10 cellular contexts compared by ENCODE assay signal in genomic region chr7:150357771-150358427, GRCh38. TPM values are rescaled to one million over a fixed set of nuclear protein-coding genes. Genes with fewer than 3 reads are reported as not detected.
DNase-seq lines count a peak whose midpoint lies in the region; ATAC-seq, FAIRE-seq and TF ChIP-seq lines count a peak whose summit lies in the region.
"Had no signal": no experiment of that assay in that cellular context is flagged by ENCODE, and none has a peak within 500 bp of the region (broad histone marks: within the 10 kb centered on the region; RNA-seq: fewer than 3 reads in every experiment).

No MANE protein-coding gene starts in this region.

- H3K27me3 ChIP-seq in Panc1 (ENCODE audit: control insufficient read depth, insufficient read depth, low read length) (no peaks in the 10 kb centered on the region), small intestine (ENCODE audit: control insufficient read depth in 2 of 2, insufficient read depth in 2 of 2, low read length in 2 of 2) (no peaks in the 10 kb centered on the region)

- no peaks in the 10 kb centered on the region for H3K9me3 ChIP-seq in Panc1 (ENCODE audit: control insufficient read depth, insufficient read depth, low read depth, low read length)
- H3K9me3 ChIP-seq in small intestine (ENCODE audit: control insufficient read depth, low read depth), result no peaks in the 10 kb centered on the region

- no peaks in the 10 kb centered on the region for H3K9me3 Mint-ChIP-seq in memory B cell

- H3K27ac ChIP-seq in Panc1 (ENCODE audit: low read length) (peak overlapping the region; percentile 70), small intestine (ENCODE audit: low read depth in 1 of 2, low read length in 1 of 2) (peak overlapping the region in 1 of 2 donors; percentile 70)

- intact Hi-C loops in Panc1 (cut with micrococcal nuclease; ENCODE audit: unreplicated experiment), result loop anchor here (2.0 kb wide), 1 partner anchor 63 kb away; no protein-coding TSS in a partner anchor

- H3K36me3 ChIP-seq in Panc1 (ENCODE audit: control insufficient read depth, insufficient read depth, low read length) (no peaks in the 10 kb centered on the region), small intestine (ENCODE audit: control insufficient read depth in 2 of 2, insufficient read depth in 2 of 2, low read length in 2 of 2) (no peaks in the 10 kb centered on the region)

- CTCF ChIA-PET in Panc1 (lab: Charles Lee), result interaction anchor here (0.6 to 1.0 kb wide), 2 partner anchors 35 to 38 kb away, joined by 3 to 4 read pairs; no protein-coding TSS in a partner anchor

- H3K4me3 Mint-ChIP-seq in memory B cell, result no peak overlapping the region

- BruUV-seq in Panc1 (replicated peaks; lab: Mats Ljungman, UMichigan), result no TSS peak

- DNase-seq in G401 (ENCODE audit: low spot score), result peak; percentile 41
- DNase-seq in Panc1 (ENCODE audit: low read depth, low spot score), result no peak
- DNase-seq in memory B cell (ENCODE audit: low spot score in 2 of 2), result no peak
- DNase-seq in small intestine, result no peak
- no peak for DNase-seq in pons (ENCODE audit: low spot score)
- DNase-seq in NCI-H1105 treated with DMSO at 0.1 percent for 48 hours (lab: John Stamatoyannopoulos, UW), result no peak
- no peak for DNase-seq in epidermal melanocyte (ENCODE audit: insufficient read length, low spot score)
- DNase-seq: OCI-M1 had no signal

- no peak for TF ChIP-seq CTCF in Panc1 (IDR thresholded peaks at IDR 0.05)

- peaks cover 19% of the 10 kb centered on the region for H3K4me1 Mint-ChIP-seq in memory B cell

- H3K4me1 ChIP-seq in Panc1 (ENCODE audit: control insufficient read depth, insufficient read depth, low read length), result peaks cover 25% of the 10 kb centered on the region
- peaks cover 1 to 2% of the 10 kb centered on the region in 2 donors for H3K4me1 ChIP-seq in small intestine (ENCODE audit: control insufficient read depth in 2 of 2, insufficient read depth in 1 of 2, low read depth in 1 of 2, low read length in 1 of 2)

- no peaks in the 10 kb centered on the region for H3K36me3 Mint-ChIP-seq in memory B cell

- peak; percentile 16 for ATAC-seq in GM21825 (IDR thresholded peaks at IDR 0.05; ENCODE audit: unreplicated experiment)
- peak; percentile 91 for ATAC-seq in Panc1
- ATAC-seq in memory B cell (ENCODE audit: low read depth), result no peak

- no peak for FAIRE-seq in small intestine (lab: Jason Lieb, UNC)

- POLR2A ChIA-PET in Panc1 (lab: Charles Lee), result interaction anchor here (0.6 kb wide), 1 partner anchor 9 kb away, joined by 9 read pairs; no protein-coding TSS in a partner anchor

- 76 to 90% (median 81%) methylated on average over 13 of the region's 13 CpGs for WGBS in small intestine, 3 donors

- in situ Hi-C loops in G401 (cut with HindIII; ENCODE audit: low sequenced_read_pairs), result no loop called here
- in situ Hi-C loops in Panc1 (cut with HindIII; ENCODE audit: low pct_unique_long_range_greater_than_20kb, low sequenced_read_pairs), result no loop called here

- H3K4me3 ChIP-seq in Panc1 (ENCODE audit: low read depth in 2 of 2, low read length in 2 of 2), result peak overlapping the region in 1 of 2 experiments; percentile 10; a peak in 1 of 4 replicates
- no peak overlapping the region for H3K4me3 ChIP-seq in small intestine (ENCODE audit: low read depth in 1 of 2, low read length in 2 of 2)

- H3K27me3 Mint-ChIP-seq in memory B cell, result peaks cover 3% of the 10 kb centered on the region

- peak overlapping the region; percentile 93 for H3K27ac Mint-ChIP-seq in memory B cell

RNA-seq across cellular contexts. Expression of gene REPIN1, which starts 10.7 kb away (rescaled TPM):
- total RNA-seq in G401 (2014; rRNA removed; shearing (Covaris generic)), result 266 and 278 TPM in 2 replicates
- 209 TPM for total RNA-seq in Panc1 (2021; ENCODE audit: unreplicated experiment)
- 158 TPM for polyA plus RNA-seq in Panc1 (2012; ENCODE audit: insufficient read length)
- 100 to 1,000 TPM in 1 of 3 donors, 10 to 100 TPM in 2; 46.5 to 101 (median 55.5) TPM for polyA plus RNA-seq in small intestine

RNA-seq across cellular contexts. Expression of gene RARRES2, which starts 16.5 kb away (rescaled TPM):
- total RNA-seq in G401 (2014; rRNA removed; shearing (Covaris generic)), result 5.0 and 5.9 TPM in 2 replicates
- total RNA-seq in Panc1 (2021; ENCODE audit: unreplicated experiment), result 1.1 TPM
- not detected for polyA plus RNA-seq in Panc1 (2012; ENCODE audit: insufficient read length)
- 100 to 1,000 TPM in 1 of 3 donors, 10 to 100 TPM in 1, 1 to 10 TPM in 1; 9.6 to 109 (median 34.9) TPM for polyA plus RNA-seq in small intestine

RNA-seq across cellular contexts. Expression of gene ZNF775, which starts 21.2 kb away (rescaled TPM):
- 21.0 and 23.4 TPM in 2 replicates for total RNA-seq in G401 (2014; rRNA removed; shearing (Covaris generic))
- 14.7 TPM for total RNA-seq in Panc1 (2021; ENCODE audit: unreplicated experiment)
- polyA plus RNA-seq in Panc1 (2012; ENCODE audit: insufficient read length), result 14.8 TPM
- polyA plus RNA-seq in small intestine, result 1 to 10 TPM; 1.1 to 3.6 (median 1.3) TPM

RNA-seq across cellular contexts. Expression of gene ACTR3C, which starts 34.6 kb away (rescaled TPM):
- 0.68 and 0.98 TPM in 2 replicates for total RNA-seq in G401 (2014; rRNA removed; shearing (Covaris generic))
- total RNA-seq in Panc1 (2021; ENCODE audit: unreplicated experiment), result 6.5 TPM
- polyA plus RNA-seq in Panc1 (2012; ENCODE audit: insufficient read length), result 2.8 TPM
- 1 to 10 TPM; 2.4 to 9.6 (median 4.0) TPM for polyA plus RNA-seq in small intestine

RNA-seq across cellular contexts. Expression of gene LRRC61, which starts 34.7 kb away (rescaled TPM):
- 3.3 TPM in 1 of 2 replicates, not detected in the other for total RNA-seq in G401 (2014; rRNA removed; shearing (Covaris generic))
- 13.8 TPM for total RNA-seq in Panc1 (2021; ENCODE audit: unreplicated experiment)
- 24.0 TPM for polyA plus RNA-seq in Panc1 (2012; ENCODE audit: insufficient read length)
- polyA plus RNA-seq in small intestine, result 10 to 100 TPM in 1 of 3 donors, 1 to 10 TPM in 2; 5.6 to 16.8 (median 7.8) TPM
- total RNA-seq: myocyte had no signal
